ENCODE assay signal across 14 cellular contexts in genomic region chr1:75985827-75986226, GRCh38. TPM values are rescaled to one million over a fixed set of nuclear protein-coding genes. Genes with fewer than 3 reads are reported as not detected.
DNase-seq lines count a peak whose midpoint lies in the region; ATAC-seq and TF ChIP-seq lines count a peak whose summit lies in the region.
"Had no signal": no experiment of that assay in that cellular context is flagged by ENCODE, and none has a peak within 500 bp of the region (broad histone marks: within the 10 kb centered on the region; RNA-seq: fewer than 3 reads in every experiment).

No MANE protein-coding gene starts in this region.

- H3K4me3 ChIP-seq in cardiac fibroblast (replicated peaks in 1 of 2; ENCODE audit: low read depth in 2 of 2, low read length in 2 of 2): no peak overlapping the region
- H3K4me3 ChIP-seq: psoas muscle had no signal

- no peak for TF ChIP-seq CTCF in cardiac fibroblast (IDR thresholded peaks at IDR 0.05; ENCODE audit: low read depth, low read length)

- DNase-seq in cardiac fibroblast (ENCODE audit: low read depth in 2 of 2) (peak; percentile 45 to 59), NCI-H510A (lab: John Stamatoyannopoulos, UW) (no peak), NCI-H128 (lab: John Stamatoyannopoulos, UW; ENCODE audit: unreplicated experiment) (no peak), dermis blood vessel endothelial cell (no peak), NCI-H226 (no peak)
- DNase-seq: activated T-cell treated with anti-CD3 and anti-CD28 coated beads, Interleukin-2, amount 50 U/mL, for 48 hours; CD4-positive, CD25-positive, alpha-beta regulatory T cell; left colon; NCI-H1930; psoas muscle; T-helper 17 cell had no signal

- ATAC-seq in GM18498 (IDR thresholded peaks at IDR 0.05; ENCODE audit: unreplicated experiment): peak; percentile 74
- peak; percentile 76 for ATAC-seq in GM21390 (IDR thresholded peaks at IDR 0.05; ENCODE audit: unreplicated experiment)
- peak; percentile 82 for ATAC-seq in HG03095 (IDR thresholded peaks at IDR 0.05; ENCODE audit: unreplicated experiment)
- ATAC-seq: left colon, psoas muscle, T-helper 17 cell had no signal

RNA-seq across cellular contexts. Expression of gene ASB17, which starts 53.6 kb away (rescaled TPM):
- not detected in 2 replicates for total RNA-seq in dermis blood vessel endothelial cell
- total RNA-seq: CD4-positive, CD25-positive, alpha-beta regulatory T cell; left colon; psoas muscle; T-helper 17 cell had no signal

Comparison
In these comparisons a context has a peak if more than half of its experiments do, and no peak if none do; other contexts are left out.
1. DNase-seq: peak in cardiac fibroblast (2 of 2); none in NCI-H510A (single experiment), NCI-H128 (single experiment), dermis blood vessel endothelial cell (single experiment) and NCI-H226 (single experiment).
2. Peak in every context shown above with its lines, with median percentiles within 50 percentile points of each other: ATAC-seq.